8 cellular contexts compared by ENCODE assay signal in the genomic region with DNA sequence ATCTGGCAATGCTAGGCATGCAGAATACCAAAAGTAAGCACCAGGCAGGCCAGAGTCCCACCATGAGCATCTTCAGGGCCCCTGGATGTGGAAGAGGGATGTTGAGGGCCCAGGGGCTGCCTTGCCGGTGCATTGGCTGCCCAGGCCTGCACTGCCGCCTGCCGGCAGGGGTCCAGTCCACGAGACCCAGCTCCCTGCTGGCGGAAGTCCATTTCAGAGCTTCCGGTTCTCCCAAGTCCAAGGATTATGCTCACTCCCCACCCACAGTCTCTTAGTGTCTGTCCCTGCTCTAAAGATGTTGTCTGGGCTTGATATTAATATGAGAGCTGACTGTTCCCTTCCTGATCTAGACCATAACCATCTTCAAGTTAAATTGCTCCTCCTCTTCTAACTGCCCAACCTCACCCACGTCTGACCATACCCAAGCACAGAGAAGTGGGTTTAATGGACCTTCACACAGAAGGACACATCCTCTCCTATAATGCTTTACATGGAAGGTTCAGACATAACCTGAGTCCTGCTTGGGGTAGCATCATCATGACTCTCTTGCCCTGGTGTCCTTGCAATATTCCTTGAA.
DNase-seq lines count a peak whose midpoint lies in the region; ATAC-seq, FAIRE-seq and TF ChIP-seq lines count a peak whose summit lies in the region.

No MANE protein-coding gene starts in this region.

- ATAC-seq in K562 (peak; percentile 96), left lung (peak; percentile 81), HG03196 (IDR thresholded peaks at IDR 0.05; ENCODE audit: unreplicated experiment) (no peak), GM19328 (IDR thresholded peaks at IDR 0.05; ENCODE audit: unreplicated experiment) (no peak)

- intact Hi-C loops in K562 (cut with micrococcal nuclease): loop anchor here (1.0 to 5.0 kb wide), 3 partner anchors 39 to 154 kb away; no protein-coding TSS in a partner anchor
- intact Hi-C loops in left lung (cut with DNase I): loop anchor here (5.0 kb wide), 1 partner anchor 84 kb away; no protein-coding TSS in a partner anchor

- in situ Hi-C loops in K562 (cut with MboI): loop anchor here (5.0 to 10.0 kb wide), 2 partner anchors 79 to 167 kb away; no protein-coding TSS in a partner anchor

- H3K36me3 ChIP-seq in Karpas-422 (ENCODE audit: insufficient read depth, low read length): no peaks in the 10 kb centered on the region
- H3K36me3 ChIP-seq in K562 (ENCODE audit: control insufficient read depth, insufficient read depth, low read length): no peaks in the 10 kb centered on the region
- no peaks in the 10 kb centered on the region for H3K36me3 ChIP-seq in left lung

- no peaks in the 10 kb centered on the region for H3K9me1 ChIP-seq in K562 (ENCODE audit: control insufficient read depth, insufficient read depth, low read length)

- CTCF ChIA-PET in AG04450 (lab: Charles Lee): interaction anchor here (0.6 to 4.8 kb wide), 9 partner anchors 20 to 832 kb away, joined by 3 to 59 read pairs (median 4); no protein-coding TSS in a partner anchor
- CTCF ChIA-PET in K562 (lab: Yijun Ruan, JAX; ENCODE audit: low intra/inter-chr PET ratio): interaction anchor here (0.6 to 4.2 kb wide), 4 partner anchors 80 to 157 kb away, joined by 3 to 33 read pairs (median 12); no protein-coding TSS in a partner anchor

- POLR2A ChIA-PET in AG04450 (lab: Yijun Ruan, JAX) (no interaction called here), K562 (lab: Yijun Ruan, JAX) (interaction anchor here (0.7 to 1.0 kb wide), 2 partner anchors 79 to 83 kb away, joined by 3 to 5 read pairs; no protein-coding TSS in a partner anchor)

- H3K4me2 ChIP-seq in Karpas-422 (ENCODE audit: low read depth, low read length, poor library complexity, severe bottlenecking): no peak overlapping the region
- H3K4me2 ChIP-seq in K562 (ENCODE audit: insufficient read depth, low read length): no peak overlapping the region

- no peak for TF ChIP-seq EP300 in K562 (IDR thresholded peaks at IDR 0.05; ENCODE audit: low read length)

- TF ChIP-seq POLR2A in K562 (conservative IDR thresholded peaks at IDR 0.05): no peak

- TF ChIP-seq RAD21 in K562 (CRISPR knock-in tag; conservative IDR thresholded peaks at IDR 0.05 in 1 of 2, IDR thresholded peaks at IDR 0.05 in 1 of 2): peak; percentile 90 to 97

- peaks cover 35% of the 10 kb centered on the region for H3K4me1 ChIP-seq in Karpas-422 (ENCODE audit: low read length)
- H3K4me1 ChIP-seq in K562 (replicated peaks in 1 of 2; ENCODE audit: control insufficient read depth in 2 of 2, insufficient read depth in 2 of 2, low read length in 2 of 2): peaks cover 0 to 3% of the 10 kb centered on the region in 2 experiments
- H3K4me1 ChIP-seq in left lung: no peaks in the 10 kb centered on the region

- H3K27me3 ChIP-seq in AG04450 (ENCODE audit: control insufficient read depth, insufficient read depth, low read length) (peaks cover 9% of the 10 kb centered on the region), Karpas-422 (ENCODE audit: low read length) (no peaks in the 10 kb centered on the region), K562 (ENCODE audit: control insufficient read depth in 2 of 2, insufficient read depth in 2 of 2, low read length in 2 of 2) (peaks cover 2 to 6% of the 10 kb centered on the region in 2 experiments; a peak in 3 of 5 replicates), left lung (no peaks in the 10 kb centered on the region)

- BruUV-seq in K562 (replicated peaks; lab: Mats Ljungman, UMichigan): no TSS peak

- H2AFZ ChIP-seq in Karpas-422 (ENCODE audit: low read length) (no peak overlapping the region), K562 (ENCODE audit: low read depth, low read length) (peak overlapping the region; percentile 85)

- WGBS in K562 (ENCODE audit: insufficient coverage, low coverage, missing lambda C conversion rate): 10% methylated on average over 6 of the region's 7 CpGs

- H3K4me3 ChIP-seq in AG04450 (ENCODE audit: low read depth, low read length) (no peak overlapping the region), Karpas-422 (ENCODE audit: low read length) (no peak overlapping the region), K562 (no peak overlapping the region), left lung (no peak overlapping the region)

- no peaks in the 10 kb centered on the region for H3K9me2 ChIP-seq in Karpas-422 (replicated peaks; ENCODE audit: insufficient read depth, low read length)

- peak; percentile 35 for FAIRE-seq in K562 (lab: Jason Lieb, UNC)

- H3K9ac ChIP-seq in Karpas-422 (ENCODE audit: low read length) (no peak overlapping the region), K562 (ENCODE audit: insufficient read depth in 1 of 2, low read depth in 2 of 2, low read length in 2 of 2) (no peak overlapping the region)

- no peak overlapping the region for H3K27ac ChIP-seq in AG04450 (ENCODE audit: low read depth, low read length)
- no peak overlapping the region for H3K27ac ChIP-seq in Karpas-422 (ENCODE audit: low read length)
- no peak overlapping the region for H3K27ac ChIP-seq in K562 (ENCODE audit: extremely low read depth, low read depth, low read length)
- no peak overlapping the region for H3K27ac ChIP-seq in left lung

- H3K9me3 ChIP-seq in AG04450 (ENCODE audit: control insufficient read depth, insufficient read depth, low read length) (no peaks in the 10 kb centered on the region; the same call in 1 of the 2 replicates), Karpas-422 (ENCODE audit: low read length) (no peaks in the 10 kb centered on the region), K562 (replicated peaks; ENCODE audit: control insufficient read depth, insufficient read depth, low read depth, low read length) (no peaks in the 10 kb centered on the region), left lung (no peaks in the 10 kb centered on the region)

- TF ChIP-seq CTCF in AG04450 (IDR thresholded peaks at IDR 0.05; ENCODE audit: low read depth, low read length): peak; percentile 51
- TF ChIP-seq CTCF in K562 (IDR thresholded peaks at IDR 0.05 in 2 of 3, conservative IDR thresholded peaks at IDR 0.05 in 1 of 3; ENCODE audit: insufficient read depth in 2 of 3, low read depth in 1 of 3, low read length in 3 of 3): peak; percentile 83 to 91 (median 86)
- peak; percentile 22 to 50 for TF ChIP-seq CTCF in left lung (IDR thresholded peaks at IDR 0.05)

- H3K79me2 ChIP-seq in Karpas-422 (ENCODE audit: low read length) (no peaks in the 10 kb centered on the region), K562 (ENCODE audit: control insufficient read depth, insufficient read depth, low read length) (no peaks in the 10 kb centered on the region)

- no peak for DNase-seq in AG04450 (ENCODE audit: low read depth, low spot score)
- DNase-seq in Karpas-422: peak; percentile 73
- DNase-seq in K562 (ENCODE audit: extremely low read depth in 1 of 4, low spot score in 3 of 4): peak; percentile 61 to 68 (median 64)
- DNase-seq in left lung: peak in 1 of 2 donors; percentile 81
- no peak for DNase-seq in NCI-H2171 (lab: John Stamatoyannopoulos, UW)
- DNase-seq in NCI-H2107 (lab: John Stamatoyannopoulos, UW): no peak

- H4K20me1 ChIP-seq in Karpas-422 (ENCODE audit: insufficient read depth, low read depth, low read length): no peaks in the 10 kb centered on the region
- H4K20me1 ChIP-seq in K562 (replicated peaks; ENCODE audit: control insufficient read depth, insufficient read depth, low read length): no peaks in the 10 kb centered on the region

TF ChIP-seq in K562, 482 proteins besides CTCF, POLR2A, EP300 and RAD21 (continues in another document):
- TF ChIP-seq ZNF507 (tag; conservative IDR thresholded peaks at IDR 0.05) (no peak), MYNN (IDR thresholded peaks at IDR 0.05) (no peak), MYNN (CRISPR knock-in tag; IDR thresholded peaks at IDR 0.05) (no peak), KHSRP (IDR thresholded peaks at IDR 0.05) (no peak), ARNT (IDR thresholded peaks at IDR 0.05) (no peak), ILK (tag; IDR thresholded peaks at IDR 0.05; ENCODE audit: borderline replicate concordance, low read depth) (no peak), NEUROD1 (IDR thresholded peaks at IDR 0.05; ENCODE audit: borderline replicate concordance, low read depth, low read length, partially characterized antibody) (peak; percentile 66), ETV1 (tag; conservative IDR thresholded peaks at IDR 0.05; ENCODE audit: low read depth) (peak; percentile 65; the same call in 1 of the 2 replicates), ZNF584 (CRISPR knock-in tag; IDR thresholded peaks at IDR 0.05; ENCODE audit: low read depth) (no peak), KLF13 (tag; IDR thresholded peaks at IDR 0.05; ENCODE audit: borderline replicate concordance, low read depth) (no peak), TGIF2 (CRISPR knock-in tag; IDR thresholded peaks at IDR 0.05) (no peak), NFIC (IDR thresholded peaks at IDR 0.05) (no peak)
- TF ChIP-seq, protein P1, sequence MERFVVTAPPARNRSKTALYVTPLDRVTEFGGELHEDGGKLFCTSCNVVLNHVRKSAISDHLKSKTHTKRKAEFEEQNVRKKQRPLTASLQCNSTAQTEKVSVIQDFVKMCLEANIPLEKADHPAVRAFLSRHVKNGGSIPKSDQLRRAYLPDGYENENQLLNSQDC (CRISPR knock-in tag; IDR thresholded peaks at IDR 0.05): no peak
- TF ChIP-seq, protein P2, sequence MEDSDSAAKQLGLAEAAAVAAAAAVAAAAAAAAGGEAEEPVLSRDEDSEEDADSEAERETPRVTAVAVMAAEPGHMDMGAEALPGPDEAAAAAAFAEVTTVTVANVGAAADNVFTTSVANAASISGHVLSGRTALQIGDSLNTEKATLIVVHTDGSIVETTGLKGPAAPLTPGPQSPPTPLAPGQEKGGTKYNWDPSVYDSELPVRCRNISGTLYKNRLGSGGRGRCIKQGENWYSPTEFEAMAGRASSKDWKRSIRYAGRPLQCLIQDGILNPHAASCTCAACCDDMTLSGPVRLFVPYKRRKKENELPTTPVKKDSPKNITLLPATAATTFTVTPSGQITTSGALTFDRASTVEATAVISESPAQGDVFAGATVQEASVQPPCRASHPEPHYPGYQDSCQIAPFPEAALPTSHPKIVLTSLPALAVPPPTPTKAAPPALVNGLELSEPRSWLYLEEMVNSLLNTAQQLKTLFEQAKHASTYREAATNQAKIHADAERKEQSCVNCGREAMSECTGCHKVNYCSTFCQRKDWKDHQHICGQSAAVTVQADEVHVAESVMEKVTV (CRISPR knock-in tag; IDR thresholded peaks at IDR 0.05): peak; percentile 91
- TF ChIP-seq, protein P3, sequence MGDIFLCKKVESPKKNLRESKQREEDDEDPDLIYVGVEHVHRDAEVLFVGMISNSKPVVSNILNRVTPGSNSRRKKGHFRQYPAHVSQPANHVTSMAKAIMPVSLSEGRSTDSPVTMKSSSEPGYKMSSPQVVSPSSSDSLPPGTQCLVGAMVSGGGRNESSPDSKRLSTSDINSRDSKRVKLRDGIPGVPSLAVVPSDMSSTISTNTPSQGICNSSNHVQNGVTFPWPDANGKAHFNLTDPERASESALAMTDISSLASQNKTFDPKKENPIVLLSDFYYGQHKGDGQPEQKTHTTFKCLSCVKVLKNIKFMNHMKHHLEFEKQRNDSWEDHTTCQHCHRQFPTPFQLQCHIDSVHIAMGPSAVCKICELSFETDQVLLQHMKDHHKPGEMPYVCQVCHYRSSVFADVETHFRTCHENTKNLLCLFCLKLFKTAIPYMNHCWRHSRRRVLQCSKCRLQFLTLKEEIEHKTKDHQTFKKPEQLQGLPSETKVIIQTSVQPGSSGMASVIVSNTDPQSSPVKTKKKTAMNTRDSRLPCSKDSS (IDR thresholded peaks at IDR 0.05; ENCODE audit: low read depth, partially characterized antibody): no peak

Comparison
In these comparisons a context has a peak if more than half of its experiments do, and no peak if none do; other contexts are left out.
1. DNase-seq: peak in Karpas-422 (single experiment) and K562 (4 of 4); none in AG04450 (single experiment), NCI-H2171 (single experiment) and NCI-H2107 (single experiment).
2. CTCF ChIP-seq: peak in every context shown above with its lines; median percentile 86 in K562; 51 in AG04450; 36 in left lung.
3. ATAC-seq: peak in K562 (single experiment) and left lung (single experiment); none in HG03196 (single experiment) and GM19328 (single experiment).